Comparison of ENCODE assay signal across 1 cellular context in the genomic region with DNA sequence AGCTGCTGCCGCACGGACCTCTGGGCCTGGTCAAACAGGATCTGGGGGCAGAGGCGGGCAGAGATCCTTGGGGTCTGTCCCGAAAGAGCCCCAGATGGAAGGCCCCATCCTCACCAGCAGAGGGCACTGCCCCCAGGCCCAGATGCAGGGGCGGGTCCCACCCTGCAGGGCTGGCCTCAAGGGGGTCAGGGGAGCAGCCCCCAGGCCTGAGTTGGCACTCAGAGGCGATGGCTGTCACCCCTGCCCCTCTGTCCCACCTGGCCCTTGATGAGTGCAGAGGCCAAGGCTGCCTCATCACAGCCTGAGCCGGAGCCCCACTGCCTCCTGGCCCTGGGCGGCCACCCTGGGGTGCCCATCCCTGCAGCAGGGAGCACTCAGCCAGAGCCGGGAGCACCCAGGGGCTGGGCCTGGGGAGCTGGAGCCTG.
TF ChIP-seq lines count a peak whose summit lies in the region.

No MANE protein-coding gene starts in this region.

TF ChIP-seq in IMR-90, 13 proteins besides CTCF, POLR2A, EP300 and RAD21:
- TF ChIP-seq FOS (IDR thresholded peaks at IDR 0.05; ENCODE audit: low read depth, low read length) (no peak), SMC3 (IDR thresholded peaks at IDR 0.05; ENCODE audit: low read depth, low read length) (0 out of 2 replicates have a peak, but pooled peaks have one; percentile 15)
TF ChIP-seq in IMR-90: peak in this region for 1.
